Comparison of ENCODE assay signal across 8 cellular contexts in the genomic region with DNA sequence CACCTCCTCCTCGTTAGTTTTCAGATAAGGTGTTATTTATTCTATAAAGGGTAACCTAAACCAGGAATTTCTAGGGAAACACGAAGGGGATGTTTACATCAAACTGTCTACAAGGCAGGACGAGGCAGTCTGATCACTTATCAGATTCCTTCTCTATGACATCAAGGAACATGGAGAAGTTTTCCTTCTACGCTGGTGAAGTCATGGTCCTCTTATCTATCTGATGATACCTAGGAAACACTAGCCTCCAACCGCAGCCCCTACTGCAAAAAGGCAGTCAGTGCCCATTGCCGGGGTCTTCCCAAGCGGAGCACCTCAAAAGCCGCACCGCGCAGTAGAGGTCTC. TPM values are rescaled to one million over a fixed set of nuclear protein-coding genes. Genes with fewer than 3 reads are reported as not detected.
A peak's percentile ranks its signal among the peaks of the same experiment; 100 is the strongest.
DNase-seq lines count a peak whose midpoint lies in the region; ATAC-seq and TF ChIP-seq lines count a peak whose summit lies in the region.

No MANE protein-coding gene starts in this region.

- H3K36me3 Mint-ChIP-seq in type B pancreatic cell = peaks cover 5% of the 10 kb centered on the region
- H3K36me3 Mint-ChIP-seq in activated CD4-positive, alpha-beta memory T cell treated with anti-CD3 and anti-CD28 coated beads, Interleukin-2, amount 10 ng/mL, durations not matched to agents 7 days and 5 days (ENCODE audit: low read depth) = no peaks in the 10 kb centered on the region

- ATAC-seq in stimulated activated naive CD8-positive, alpha-beta T cell treated with anti-CD3 and anti-CD28 coated beads, Interleukin-15, amount 100 ng/mL, for 72 hours = no peak

- H3K79me2 ChIP-seq in mesendoderm (ENCODE audit: control insufficient read depth, insufficient read depth, low read length) = peaks cover 17% of the 10 kb centered on the region

- no peaks in the 10 kb centered on the region for H3K27me3 ChIP-seq in mesendoderm (ENCODE audit: insufficient read depth, low read length, poor library complexity)

- H3K27ac ChIP-seq in mesendoderm (ENCODE audit: low read depth, low read length) = peak overlapping the region; percentile 89

- H3K56ac ChIP-seq in mesendoderm (ENCODE audit: low read length) = peak overlapping the region; percentile 94

- H3K4ac ChIP-seq in mesendoderm (ENCODE audit: low read depth, low read length) = no peak overlapping the region

- no peak overlapping the region for H2BK5ac ChIP-seq in mesendoderm (ENCODE audit: low read length)

- POLR2A ChIA-PET in activated CD4-positive, alpha-beta memory T cell treated with anti-CD3 and anti-CD28 coated beads, Interleukin-2, amount 10 ng/mL, durations not matched to agents 7 days and 5 days (lab: Charles Lee) = no interaction called here

- DNase-seq in NCI-H146 treated with DMSO at 0.1 percent for 48 hours (lab: John Stamatoyannopoulos, UW; ENCODE audit: unreplicated experiment) (peak; percentile 70), NCI-H146 (lab: John Stamatoyannopoulos, UW) (no peak), dermis blood vessel endothelial cell (peak; percentile 72), mesendoderm (peak; percentile 77), type B pancreatic cell (ENCODE audit: extremely low spot score, unreplicated experiment) (no peak)
- DNase-seq in activated CD4-positive, alpha-beta memory T cell treated with anti-CD3 and anti-CD28 coated beads, Interleukin-2, amount 10 ng/mL, durations not matched to agents 7 days and 5 days = no peak
- DNase-seq in activated CD4-positive, CD25-positive, alpha-beta regulatory T cell (lab: John Stamatoyannopoulos, UW) = no peak
- no peak for DNase-seq in stimulated activated naive CD8-positive, alpha-beta T cell treated with anti-CD3 and anti-CD28 coated beads, Interleukin-15, amount 100 ng/mL, for 72 hours

- H4K5ac ChIP-seq in mesendoderm (ENCODE audit: low read length) = no peak overlapping the region

- H3K27ac Mint-ChIP-seq in type B pancreatic cell = peak overlapping the region; percentile 97
- H3K27ac Mint-ChIP-seq in activated CD4-positive, alpha-beta memory T cell treated with anti-CD3 and anti-CD28 coated beads, Interleukin-2, amount 10 ng/mL, durations not matched to agents 7 days and 5 days = no peak overlapping the region
- no peak overlapping the region for H3K27ac Mint-ChIP-seq in stimulated activated naive CD8-positive, alpha-beta T cell treated with anti-CD3 and anti-CD28 coated beads, Interleukin-15, amount 100 ng/mL, for 72 hours

- no peaks in the 10 kb centered on the region for H3K4me1 ChIP-seq in mesendoderm (ENCODE audit: control insufficient read depth, low read depth, low read length)

- peak overlapping the region; percentile 69 for H3K4me2 ChIP-seq in mesendoderm (ENCODE audit: low read length)

- H2BK15ac ChIP-seq in mesendoderm (replicated peaks; ENCODE audit: low read depth) = no peak overlapping the region

- peak overlapping the region; percentile 77 for H3K4me3 ChIP-seq in mesendoderm (ENCODE audit: low read length)

- WGBS in mesendoderm (ENCODE audit: extremely low coverage, insufficient coverage, low lambda C conversion rate) = 100% methylated on average over 1 of the region's 10 CpGs

- CTCF ChIA-PET in activated CD4-positive, alpha-beta memory T cell treated with anti-CD3 and anti-CD28 coated beads, Interleukin-2, amount 10 ng/mL, durations not matched to agents 7 days and 5 days (lab: Charles Lee) = no interaction called here

- H2AK5ac ChIP-seq in mesendoderm (ENCODE audit: low read length) = no peak overlapping the region

- H3K4me3 Mint-ChIP-seq in type B pancreatic cell = peak overlapping the region; percentile 99
- H3K4me3 Mint-ChIP-seq in activated CD4-positive, alpha-beta memory T cell treated with anti-CD3 and anti-CD28 coated beads, Interleukin-2, amount 10 ng/mL, durations not matched to agents 7 days and 5 days = no peak overlapping the region
- no peak overlapping the region for H3K4me3 Mint-ChIP-seq in stimulated activated naive CD8-positive, alpha-beta T cell treated with anti-CD3 and anti-CD28 coated beads, Interleukin-15, amount 100 ng/mL, for 72 hours

- H3K36me3 ChIP-seq in mesendoderm (ENCODE audit: control insufficient read depth, insufficient read depth, low read length) = no peaks in the 10 kb centered on the region

- H3K23ac ChIP-seq in mesendoderm (ENCODE audit: low read length) = peak overlapping the region; percentile 15

- H3K4me1 Mint-ChIP-seq in type B pancreatic cell (ENCODE audit: unreplicated experiment) = peaks cover 37% of the 10 kb centered on the region
- no peaks in the 10 kb centered on the region for H3K4me1 Mint-ChIP-seq in activated CD4-positive, alpha-beta memory T cell treated with anti-CD3 and anti-CD28 coated beads, Interleukin-2, amount 10 ng/mL, durations not matched to agents 7 days and 5 days
- H3K4me1 Mint-ChIP-seq in stimulated activated naive CD8-positive, alpha-beta T cell treated with anti-CD3 and anti-CD28 coated beads, Interleukin-15, amount 100 ng/mL, for 72 hours = no peaks in the 10 kb centered on the region

- H3K27me3 Mint-ChIP-seq in type B pancreatic cell = peaks cover 2% of the 10 kb centered on the region
- H3K27me3 Mint-ChIP-seq in activated CD4-positive, alpha-beta memory T cell treated with anti-CD3 and anti-CD28 coated beads, Interleukin-2, amount 10 ng/mL, durations not matched to agents 7 days and 5 days = peaks cover 10% of the 10 kb centered on the region
- peaks cover 37% of the 10 kb centered on the region for H3K27me3 Mint-ChIP-seq in stimulated activated naive CD8-positive, alpha-beta T cell treated with anti-CD3 and anti-CD28 coated beads, Interleukin-15, amount 100 ng/mL, for 72 hours

- H2BK120ac ChIP-seq in mesendoderm (ENCODE audit: low read depth, low read length) = no peak overlapping the region

- peaks cover 3% of the 10 kb centered on the region for H3K79me1 ChIP-seq in mesendoderm (ENCODE audit: low read length)

- TF ChIP-seq CTCF in type B pancreatic cell (conservative IDR thresholded peaks at IDR 0.05) = no peak

- H3K18ac ChIP-seq in mesendoderm (ENCODE audit: low read length) = peak overlapping the region; percentile 73

- no peak overlapping the region for H4K8ac ChIP-seq in mesendoderm (ENCODE audit: low read depth, low read length)

- peaks cover 6% of the 10 kb centered on the region for H3K9me3 Mint-ChIP-seq in type B pancreatic cell
- H3K9me3 Mint-ChIP-seq in activated CD4-positive, alpha-beta memory T cell treated with anti-CD3 and anti-CD28 coated beads, Interleukin-2, amount 10 ng/mL, durations not matched to agents 7 days and 5 days = no peaks in the 10 kb centered on the region
- H3K9me3 Mint-ChIP-seq in stimulated activated naive CD8-positive, alpha-beta T cell treated with anti-CD3 and anti-CD28 coated beads, Interleukin-15, amount 100 ng/mL, for 72 hours = peaks cover 0 to 8% of the 10 kb centered on the region in 2 donors

- peak overlapping the region; percentile 89 for H3K9ac ChIP-seq in mesendoderm (ENCODE audit: low read length)

RNA-seq across cellular contexts. Expression of gene MPDZ, which starts 1.5 kb away (rescaled TPM):
- total RNA-seq in dermis blood vessel endothelial cell = 130 and 175 TPM in 2 replicates
- polyA plus RNA-seq in mesendoderm (2013, experiment 1 of 2) = 15.9 TPM
- 15.4 TPM for polyA plus RNA-seq in mesendoderm (2013, experiment 2 of 2)
- 20.3 and 53.0 TPM in 2 replicates for total RNA-seq in type B pancreatic cell (ENCODE audit: low replicate concordance)
- not detected for total RNA-seq in activated CD4-positive, alpha-beta memory T cell treated with anti-CD3 and anti-CD28 coated beads, Interleukin-2, amount 10 ng/mL, durations not matched to agents 7 days and 5 days

Comparison
In these comparisons a context has a peak if more than half of its experiments do, and no peak if none do; other contexts are left out.
1. DNase-seq: peak in NCI-H146 treated with DMSO at 0.1 percent for 48 hours (single experiment), dermis blood vessel endothelial cell (single experiment) and mesendoderm (single experiment); none in NCI-H146 (single experiment), type B pancreatic cell (single experiment), activated CD4-positive, alpha-beta memory T cell treated with anti-CD3 and anti-CD28 coated beads, Interleukin-2, amount 10 ng/mL, durations not matched to agents 7 days and 5 days (single experiment), activated CD4-positive, CD25-positive, alpha-beta regulatory T cell (0 of 4) and stimulated activated naive CD8-positive, alpha-beta T cell treated with anti-CD3 and anti-CD28 coated beads, Interleukin-15, amount 100 ng/mL, for 72 hours (0 of 2).
2. RNA of gene MPDZ, which starts 1.5 kb away (total RNA-seq): 130 to 175 TPM in dermis blood vessel endothelial cell and 20.3 to 53.0 TPM in type B pancreatic cell; not detected in activated CD4-positive, alpha-beta memory T cell treated with anti-CD3 and anti-CD28 coated beads, Interleukin-2, amount 10 ng/mL, durations not matched to agents 7 days and 5 days; every median in the first group is over 10 times any median in the second.